In the genomic region with DNA sequence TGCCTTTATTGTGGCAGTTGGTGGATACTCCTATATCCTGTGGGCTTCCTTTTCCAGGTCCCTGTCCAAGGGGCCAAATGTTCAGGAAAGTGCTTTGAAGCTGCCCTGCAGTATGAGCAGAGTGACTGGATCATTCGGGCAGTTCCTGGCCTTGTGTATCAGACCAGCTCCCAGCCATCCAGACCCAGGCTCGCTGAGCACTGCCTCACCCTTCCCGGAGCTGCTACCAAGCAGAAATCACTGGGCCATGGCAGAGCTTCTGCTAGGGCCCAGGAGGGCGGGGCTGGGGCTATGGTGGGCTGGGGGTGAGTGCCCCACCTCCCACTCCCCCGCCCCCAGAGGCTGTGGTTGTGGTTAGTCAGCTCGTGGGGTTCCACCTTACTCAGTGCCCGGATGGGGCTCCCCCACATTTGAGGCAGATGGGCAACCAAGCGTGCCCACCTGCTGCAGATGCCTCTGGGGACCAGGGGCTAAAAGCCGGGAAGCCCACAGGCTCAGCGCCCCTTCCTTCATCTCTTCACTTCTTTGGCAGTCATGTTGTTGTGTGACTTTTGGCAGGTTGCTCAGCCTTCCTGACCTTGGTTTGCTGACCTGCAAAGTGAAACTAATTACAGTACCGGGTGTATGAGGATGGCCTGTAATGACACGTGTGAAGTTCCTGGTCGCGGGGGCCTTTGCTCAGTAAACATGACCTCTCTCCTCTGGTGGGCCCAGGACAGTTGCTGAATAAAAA, we compare ENCODE assay signal across 1 cellular context.
TF ChIP-seq lines count a peak whose summit lies in the region.

No MANE protein-coding gene starts in this region.

TF ChIP-seq in HepG2, 621 proteins besides CTCF, POLR2A, EP300 and RAD21 (continued from another document):
- TF ChIP-seq, protein P1, sequence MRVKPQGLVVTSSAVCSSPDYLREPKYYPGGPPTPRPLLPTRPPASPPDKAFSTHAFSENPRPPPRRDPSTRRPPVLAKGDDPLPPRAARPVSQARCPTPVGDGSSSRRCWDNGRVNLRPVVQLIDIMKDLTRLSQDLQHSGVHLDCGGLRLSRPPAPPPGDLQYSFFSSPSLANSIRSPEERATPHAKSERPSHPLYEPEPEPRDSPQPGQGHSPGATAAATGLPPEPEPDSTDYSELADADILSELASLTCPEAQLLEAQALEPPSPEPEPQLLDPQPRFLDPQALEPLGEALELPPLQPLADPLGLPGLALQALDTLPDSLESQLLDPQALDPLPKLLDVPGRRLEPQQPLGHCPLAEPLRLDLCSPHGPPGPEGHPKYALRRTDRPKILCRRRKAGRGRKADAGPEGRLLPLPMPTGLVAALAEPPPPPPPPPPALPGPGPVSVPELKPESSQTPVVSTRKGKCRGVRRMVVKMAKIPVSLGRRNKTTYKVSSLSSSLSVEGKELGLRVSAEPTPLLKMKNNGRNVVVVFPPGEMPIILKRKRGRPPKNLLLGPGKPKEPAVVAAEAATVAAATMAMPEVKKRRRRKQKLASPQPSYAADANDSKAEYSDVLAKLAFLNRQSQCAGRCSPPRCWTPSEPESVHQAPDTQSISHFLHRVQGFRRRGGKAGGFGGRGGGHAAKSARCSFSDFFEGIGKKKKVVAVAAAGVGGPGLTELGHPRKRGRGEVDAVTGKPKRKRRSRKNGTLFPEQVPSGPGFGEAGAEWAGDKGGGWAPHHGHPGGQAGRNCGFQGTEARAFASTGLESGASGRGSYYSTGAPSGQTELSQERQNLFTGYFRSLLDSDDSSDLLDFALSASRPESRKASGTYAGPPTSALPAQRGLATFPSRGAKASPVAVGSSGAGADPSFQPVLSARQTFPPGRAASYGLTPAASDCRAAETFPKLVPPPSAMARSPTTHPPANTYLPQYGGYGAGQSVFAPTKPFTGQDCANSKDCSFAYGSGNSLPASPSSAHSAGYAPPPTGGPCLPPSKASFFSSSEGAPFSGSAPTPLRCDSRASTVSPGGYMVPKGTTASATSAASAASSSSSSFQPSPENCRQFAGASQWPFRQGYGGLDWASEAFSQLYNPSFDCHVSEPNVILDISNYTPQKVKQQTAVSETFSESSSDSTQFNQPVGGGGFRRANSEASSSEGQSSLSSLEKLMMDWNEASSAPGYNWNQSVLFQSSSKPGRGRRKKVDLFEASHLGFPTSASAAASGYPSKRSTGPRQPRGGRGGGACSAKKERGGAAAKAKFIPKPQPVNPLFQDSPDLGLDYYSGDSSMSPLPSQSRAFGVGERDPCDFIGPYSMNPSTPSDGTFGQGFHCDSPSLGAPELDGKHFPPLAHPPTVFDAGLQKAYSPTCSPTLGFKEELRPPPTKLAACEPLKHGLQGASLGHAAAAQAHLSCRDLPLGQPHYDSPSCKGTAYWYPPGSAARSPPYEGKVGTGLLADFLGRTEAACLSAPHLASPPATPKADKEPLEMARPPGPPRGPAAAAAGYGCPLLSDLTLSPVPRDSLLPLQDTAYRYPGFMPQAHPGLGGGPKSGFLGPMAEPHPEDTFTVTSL (CRISPR knock-in tag; IDR thresholded peaks at IDR 0.05; ENCODE audit: borderline replicate concordance): 0 out of 2 replicates have a peak, but pooled peaks have one; percentile 28
- TF ChIP-seq NR2F6 (IDR thresholded peaks at IDR 0.05) (peak; percentile 19; the same call in 1 of the 2 replicates), NR2F6 (CRISPR knock-in tag; IDR thresholded peaks at IDR 0.05) (0 out of 2 replicates have a peak, but pooled peaks have one; percentile 12), SKI (IDR thresholded peaks at IDR 0.05; ENCODE audit: partially characterized antibody) (no peak), U2AF2 (IDR thresholded peaks at IDR 0.05; ENCODE audit: low read depth, low read length) (no peak), ZFX (CRISPR knock-in tag; IDR thresholded peaks at IDR 0.05; ENCODE audit: low read depth) (0 out of 2 replicates have a peak, but pooled peaks have one; percentile 21), KLF6 (CRISPR knock-in tag; IDR thresholded peaks at IDR 0.05) (no peak), MXD4 (CRISPR knock-in tag; IDR thresholded peaks at IDR 0.05) (no peak), SAP130 (CRISPR knock-in tag; IDR thresholded peaks at IDR 0.05; ENCODE audit: low read depth) (0 out of 2 replicates have a peak, but pooled peaks have one; percentile 13)
- TF ChIP-seq, protein P2, sequence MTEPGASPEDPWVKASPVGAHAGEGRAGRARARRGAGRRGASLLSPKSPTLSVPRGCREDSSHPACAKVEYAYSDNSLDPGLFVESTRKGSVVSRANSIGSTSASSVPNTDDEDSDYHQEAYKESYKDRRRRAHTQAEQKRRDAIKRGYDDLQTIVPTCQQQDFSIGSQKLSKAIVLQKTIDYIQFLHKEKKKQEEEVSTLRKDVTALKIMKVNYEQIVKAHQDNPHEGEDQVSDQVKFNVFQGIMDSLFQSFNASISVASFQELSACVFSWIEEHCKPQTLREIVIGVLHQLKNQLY (CRISPR knock-in tag; IDR thresholded peaks at IDR 0.05): 0 out of 2 replicates have a peak, but pooled peaks have one; percentile 25
